Comparison of ENCODE assay signal across 17 cellular contexts in genomic region chr16:48272837-48273421, GRCh38. TPM values are rescaled to one million over a fixed set of nuclear protein-coding genes. Genes with fewer than 3 reads are reported as not detected.
A peak's percentile ranks its signal among the peaks of the same experiment; 100 is the strongest.
DNase-seq lines count a peak whose midpoint lies in the region; ATAC-seq and TF ChIP-seq lines count a peak whose summit lies in the region.
"Had no signal": no experiment of that assay in that cellular context is flagged by ENCODE, and none has a peak within 500 bp of the region (broad histone marks: within the 10 kb centered on the region; RNA-seq: fewer than 3 reads in every experiment).

No MANE protein-coding gene starts in this region.

- H3K4me3 Mint-ChIP-seq in progenitor cell of endocrine pancreas (ENCODE audit: low read depth) = no peak overlapping the region
- H3K4me3 Mint-ChIP-seq: CD8-positive, alpha-beta memory T cell had no signal

- TF ChIP-seq POLR2A in erythroblast (IDR thresholded peaks at IDR 0.05; ENCODE audit: low read length) = no peak

- no peaks in the 10 kb centered on the region for H3K27me3 ChIP-seq in dorsolateral prefrontal cortex
- H3K27me3 ChIP-seq: gastrocnemius medialis had no signal

- intact Hi-C loops in dorsolateral prefrontal cortex (cut with DNase I) = loop anchor here (10.0 kb wide), 1 partner anchor 112 kb away; the partner anchor contains the start of gene SIAH1 (in 2 of the 2)

- H3K4me3 ChIP-seq in dorsolateral prefrontal cortex = peak overlapping the region; percentile 2 to 55 (median 35)
- H3K4me3 ChIP-seq: gastrocnemius medialis had no signal

- TF ChIP-seq CTCF in dorsolateral prefrontal cortex (IDR thresholded peaks at IDR 0.05 in 54 of 56, conservative IDR thresholded peaks at IDR 0.05 in 2 of 56; ENCODE audit: low read depth in 1 of 56, partially characterized antibody in 56 of 56) (peak in 2 of 56 donors; percentile 13 to 14), progenitor cell of endocrine pancreas (IDR thresholded peaks at IDR 0.05; ENCODE audit: unreplicated experiment) (no peak)

- H3K9me3 Mint-ChIP-seq in progenitor cell of endocrine pancreas (ENCODE audit: low read depth) = no peaks in the 10 kb centered on the region
- H3K9me3 Mint-ChIP-seq: CD8-positive, alpha-beta memory T cell had no signal

- DNase-seq in COLO829 (ENCODE audit: low spot score) (peak; percentile 28), dorsolateral prefrontal cortex (peak in 3 of 10 donors; percentile 27 to 44 (median 35)), hypothalamus (lab: John Stamatoyannopoulos, UW) (peak in 26 of 51 donors; percentile 3 to 67 (median 34)), progenitor cell of endocrine pancreas (ENCODE audit: low spot score, unreplicated experiment) (no peak), SKM-1 treated with dmso at 0.1 percent for 144 hours (lab: John Stamatoyannopoulos, UW; ENCODE audit: unreplicated experiment) (no peak), ureter (ENCODE audit: low spot score) (no peak), erythroblast (lab: John Stamatoyannopoulos, UW) (no peak)
- DNase-seq: amniotic stem cell; CD8-positive, alpha-beta memory T cell; effector CD8-positive, alpha-beta T cell; gastrocnemius medialis; MM.1S; NCI-H2029 treated with DMSO at 0.1 percent for 48 hours; NCI-H748 treated with DMSO at 0.1 percent for 48 hours; stimulated activated CD4-positive, alpha-beta T cell treated with anti-CD3 and anti-CD28 coated beads, Interleukin-1b, Interleukin-23, amount 100 ng/mL, for 48 hours had no signal

- no peaks in the 10 kb centered on the region for H3K27me3 Mint-ChIP-seq in progenitor cell of endocrine pancreas
- H3K27me3 Mint-ChIP-seq: CD8-positive, alpha-beta memory T cell had no signal

- H3K27ac ChIP-seq in dorsolateral prefrontal cortex = peak overlapping the region; percentile 1 to 96 (median 88)

- H3K27ac Mint-ChIP-seq in progenitor cell of endocrine pancreas = peak overlapping the region; percentile 14

- peaks cover 12% of the 10 kb centered on the region for H3K36me3 Mint-ChIP-seq in progenitor cell of endocrine pancreas (ENCODE audit: insufficient read depth)

- no peak for ATAC-seq in HG03439 (IDR thresholded peaks at IDR 0.05; ENCODE audit: unreplicated experiment)
- ATAC-seq: gastrocnemius medialis had no signal

- peaks cover 22% of the 10 kb centered on the region for H3K4me1 Mint-ChIP-seq in progenitor cell of endocrine pancreas (ENCODE audit: low read depth)

RNA-seq across cellular contexts. Expression of gene ABCC11, which starts 25.6 kb away (rescaled TPM):
- total RNA-seq in dorsolateral prefrontal cortex = 1 to 10 TPM in 69 of 120 experiments, under 1 TPM in 50, not detected in 1; 0.14 to 3.4 (median 1.1) TPM
- total RNA-seq in progenitor cell of endocrine pancreas = 0.91 and 1.5 TPM in 2 replicates
- 1.7 TPM for total RNA-seq in ureter
- total RNA-seq: A673 had no signal

RNA-seq across cellular contexts. Expression of gene LONP2, which starts 28.8 kb away (rescaled TPM):
- total RNA-seq in dorsolateral prefrontal cortex = 100 to 1,000 TPM in 91 of 120 experiments, 10 to 100 TPM in 29; 68.2 to 129 (median 106) TPM
- total RNA-seq in progenitor cell of endocrine pancreas = 65.3 and 66.4 TPM in 2 replicates
- 144 TPM for total RNA-seq in ureter

Comparison
In these comparisons a context has a peak if more than half of its experiments do, and no peak if none do; other contexts are left out.
1. DNase-seq: peak in COLO829 (single experiment) and hypothalamus (26 of 51); none in progenitor cell of endocrine pancreas (single experiment), SKM-1 treated with dmso at 0.1 percent for 144 hours (single experiment), ureter (single experiment) and erythroblast (0 of 2).